1 cellular context compared by ENCODE assay signal in the genomic region with DNA sequence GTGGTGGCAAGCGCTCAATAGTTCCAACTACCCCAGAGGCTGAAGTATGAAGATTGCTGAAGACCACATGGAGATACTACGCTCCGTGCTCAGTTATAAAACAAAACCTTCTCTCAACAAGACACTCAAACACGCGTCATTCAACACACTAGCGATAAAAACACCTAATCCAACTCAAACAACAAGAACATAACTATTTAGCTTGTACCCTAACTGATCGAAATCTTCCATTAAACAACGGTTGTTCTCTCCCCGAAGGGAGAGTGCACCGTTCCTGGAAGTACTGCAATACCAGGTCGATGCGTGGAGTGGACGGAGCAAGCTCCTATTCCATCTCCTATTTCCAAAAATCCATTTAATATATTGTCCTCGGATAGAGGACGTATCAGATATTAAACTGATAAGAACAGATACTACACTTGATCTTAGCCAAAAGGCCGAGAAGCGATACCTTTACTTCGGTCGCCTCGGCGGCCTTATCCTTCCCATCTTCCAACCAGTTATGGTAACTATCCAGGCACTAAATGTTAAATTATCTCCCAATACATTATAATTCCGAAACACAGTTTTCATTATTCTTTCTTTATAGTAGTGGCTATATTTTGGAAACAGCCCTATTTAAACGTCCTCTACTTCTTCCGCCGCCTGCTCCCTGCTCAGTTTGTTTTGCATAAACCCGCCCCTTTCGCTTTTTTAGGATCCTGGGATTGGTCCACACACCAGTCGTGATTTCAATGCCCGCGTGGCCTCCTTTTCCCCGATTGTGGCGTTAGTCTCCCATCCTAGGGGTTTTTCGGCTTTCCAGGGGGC.
TF ChIP-seq lines count a peak whose summit lies in the region.

No MANE protein-coding gene starts in this region.

TF ChIP-seq in HepG2, 621 proteins besides CTCF, POLR2A, EP300 and RAD21 (continued from another document and continues in another):
- TF ChIP-seq, protein P1, sequence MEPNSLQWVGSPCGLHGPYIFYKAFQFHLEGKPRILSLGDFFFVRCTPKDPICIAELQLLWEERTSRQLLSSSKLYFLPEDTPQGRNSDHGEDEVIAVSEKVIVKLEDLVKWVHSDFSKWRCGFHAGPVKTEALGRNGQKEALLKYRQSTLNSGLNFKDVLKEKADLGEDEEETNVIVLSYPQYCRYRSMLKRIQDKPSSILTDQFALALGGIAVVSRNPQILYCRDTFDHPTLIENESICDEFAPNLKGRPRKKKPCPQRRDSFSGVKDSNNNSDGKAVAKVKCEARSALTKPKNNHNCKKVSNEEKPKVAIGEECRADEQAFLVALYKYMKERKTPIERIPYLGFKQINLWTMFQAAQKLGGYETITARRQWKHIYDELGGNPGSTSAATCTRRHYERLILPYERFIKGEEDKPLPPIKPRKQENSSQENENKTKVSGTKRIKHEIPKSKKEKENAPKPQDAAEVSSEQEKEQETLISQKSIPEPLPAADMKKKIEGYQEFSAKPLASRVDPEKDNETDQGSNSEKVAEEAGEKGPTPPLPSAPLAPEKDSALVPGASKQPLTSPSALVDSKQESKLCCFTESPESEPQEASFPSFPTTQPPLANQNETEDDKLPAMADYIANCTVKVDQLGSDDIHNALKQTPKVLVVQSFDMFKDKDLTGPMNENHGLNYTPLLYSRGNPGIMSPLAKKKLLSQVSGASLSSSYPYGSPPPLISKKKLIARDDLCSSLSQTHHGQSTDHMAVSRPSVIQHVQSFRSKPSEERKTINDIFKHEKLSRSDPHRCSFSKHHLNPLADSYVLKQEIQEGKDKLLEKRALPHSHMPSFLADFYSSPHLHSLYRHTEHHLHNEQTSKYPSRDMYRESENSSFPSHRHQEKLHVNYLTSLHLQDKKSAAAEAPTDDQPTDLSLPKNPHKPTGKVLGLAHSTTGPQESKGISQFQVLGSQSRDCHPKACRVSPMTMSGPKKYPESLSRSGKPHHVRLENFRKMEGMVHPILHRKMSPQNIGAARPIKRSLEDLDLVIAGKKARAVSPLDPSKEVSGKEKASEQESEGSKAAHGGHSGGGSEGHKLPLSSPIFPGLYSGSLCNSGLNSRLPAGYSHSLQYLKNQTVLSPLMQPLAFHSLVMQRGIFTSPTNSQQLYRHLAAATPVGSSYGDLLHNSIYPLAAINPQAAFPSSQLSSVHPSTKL (CRISPR knock-in tag; IDR thresholded peaks at IDR 0.05) = peak; percentile 87
- TF ChIP-seq, protein P2, sequence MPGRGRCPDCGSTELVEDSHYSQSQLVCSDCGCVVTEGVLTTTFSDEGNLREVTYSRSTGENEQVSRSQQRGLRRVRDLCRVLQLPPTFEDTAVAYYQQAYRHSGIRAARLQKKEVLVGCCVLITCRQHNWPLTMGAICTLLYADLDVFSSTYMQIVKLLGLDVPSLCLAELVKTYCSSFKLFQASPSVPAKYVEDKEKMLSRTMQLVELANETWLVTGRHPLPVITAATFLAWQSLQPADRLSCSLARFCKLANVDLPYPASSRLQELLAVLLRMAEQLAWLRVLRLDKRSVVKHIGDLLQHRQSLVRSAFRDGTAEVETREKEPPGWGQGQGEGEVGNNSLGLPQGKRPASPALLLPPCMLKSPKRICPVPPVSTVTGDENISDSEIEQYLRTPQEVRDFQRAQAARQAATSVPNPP (CRISPR knock-in tag; IDR thresholded peaks at IDR 0.05) = peak; percentile 86; the same call in 1 of the 2 replicates
- TF ChIP-seq YY1 (IDR thresholded peaks at IDR 0.05; ENCODE audit: insufficient read depth, insufficient replicate concordance, low read depth, low read length) = peak; percentile 35
- TF ChIP-seq, protein P3, sequence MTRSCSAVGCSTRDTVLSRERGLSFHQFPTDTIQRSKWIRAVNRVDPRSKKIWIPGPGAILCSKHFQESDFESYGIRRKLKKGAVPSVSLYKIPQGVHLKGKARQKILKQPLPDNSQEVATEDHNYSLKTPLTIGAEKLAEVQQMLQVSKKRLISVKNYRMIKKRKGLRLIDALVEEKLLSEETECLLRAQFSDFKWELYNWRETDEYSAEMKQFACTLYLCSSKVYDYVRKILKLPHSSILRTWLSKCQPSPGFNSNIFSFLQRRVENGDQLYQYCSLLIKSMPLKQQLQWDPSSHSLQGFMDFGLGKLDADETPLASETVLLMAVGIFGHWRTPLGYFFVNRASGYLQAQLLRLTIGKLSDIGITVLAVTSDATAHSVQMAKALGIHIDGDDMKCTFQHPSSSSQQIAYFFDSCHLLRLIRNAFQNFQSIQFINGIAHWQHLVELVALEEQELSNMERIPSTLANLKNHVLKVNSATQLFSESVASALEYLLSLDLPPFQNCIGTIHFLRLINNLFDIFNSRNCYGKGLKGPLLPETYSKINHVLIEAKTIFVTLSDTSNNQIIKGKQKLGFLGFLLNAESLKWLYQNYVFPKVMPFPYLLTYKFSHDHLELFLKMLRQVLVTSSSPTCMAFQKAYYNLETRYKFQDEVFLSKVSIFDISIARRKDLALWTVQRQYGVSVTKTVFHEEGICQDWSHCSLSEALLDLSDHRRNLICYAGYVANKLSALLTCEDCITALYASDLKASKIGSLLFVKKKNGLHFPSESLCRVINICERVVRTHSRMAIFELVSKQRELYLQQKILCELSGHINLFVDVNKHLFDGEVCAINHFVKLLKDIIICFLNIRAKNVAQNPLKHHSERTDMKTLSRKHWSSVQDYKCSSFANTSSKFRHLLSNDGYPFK (CRISPR knock-in tag; IDR thresholded peaks at IDR 0.05; ENCODE audit: borderline replicate concordance) = no peak
- TF ChIP-seq YEATS4 (CRISPR knock-in tag; IDR thresholded peaks at IDR 0.05; ENCODE audit: borderline replicate concordance) = peak; percentile 77
- TF ChIP-seq, protein P4, sequence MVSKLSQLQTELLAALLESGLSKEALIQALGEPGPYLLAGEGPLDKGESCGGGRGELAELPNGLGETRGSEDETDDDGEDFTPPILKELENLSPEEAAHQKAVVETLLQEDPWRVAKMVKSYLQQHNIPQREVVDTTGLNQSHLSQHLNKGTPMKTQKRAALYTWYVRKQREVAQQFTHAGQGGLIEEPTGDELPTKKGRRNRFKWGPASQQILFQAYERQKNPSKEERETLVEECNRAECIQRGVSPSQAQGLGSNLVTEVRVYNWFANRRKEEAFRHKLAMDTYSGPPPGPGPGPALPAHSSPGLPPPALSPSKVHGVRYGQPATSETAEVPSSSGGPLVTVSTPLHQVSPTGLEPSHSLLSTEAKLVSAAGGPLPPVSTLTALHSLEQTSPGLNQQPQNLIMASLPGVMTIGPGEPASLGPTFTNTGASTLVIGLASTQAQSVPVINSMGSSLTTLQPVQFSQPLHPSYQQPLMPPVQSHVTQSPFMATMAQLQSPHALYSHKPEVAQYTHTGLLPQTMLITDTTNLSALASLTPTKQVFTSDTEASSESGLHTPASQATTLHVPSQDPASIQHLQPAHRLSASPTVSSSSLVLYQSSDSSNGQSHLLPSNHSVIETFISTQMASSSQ (IDR thresholded peaks at IDR 0.05; ENCODE audit: low read depth) = peak; percentile 57; the same call in 1 of the 2 replicates
- TF ChIP-seq, protein P4 (CRISPR knock-in tag; IDR thresholded peaks at IDR 0.05; ENCODE audit: borderline replicate concordance) = peak; percentile 73; the same call in 1 of the 2 replicates
- peak; percentile 80; the same call in 1 of the 2 replicates for TF ChIP-seq MAZ (IDR thresholded peaks at IDR 0.05; ENCODE audit: borderline replicate concordance, low read depth, low read length)
- TF ChIP-seq MAZ (CRISPR knock-in tag; IDR thresholded peaks at IDR 0.05; ENCODE audit: low read depth) = 0 out of 2 replicates have a peak, but pooled peaks have one; percentile 32
- TF ChIP-seq, protein P5, sequence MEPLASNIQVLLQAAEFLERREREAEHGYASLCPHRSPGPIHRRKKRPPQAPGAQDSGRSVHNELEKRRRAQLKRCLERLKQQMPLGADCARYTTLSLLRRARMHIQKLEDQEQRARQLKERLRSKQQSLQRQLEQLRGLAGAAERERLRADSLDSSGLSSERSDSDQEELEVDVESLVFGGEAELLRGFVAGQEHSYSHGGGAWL (CRISPR knock-in tag; IDR thresholded peaks at IDR 0.05) = no peak
- no peak; the same call in 1 of the 2 replicates for TF ChIP-seq ZNF556 (CRISPR knock-in tag; IDR thresholded peaks at IDR 0.05; ENCODE audit: borderline replicate concordance)
- no peak for TF ChIP-seq CENPX (CRISPR knock-in tag; IDR thresholded peaks at IDR 0.05)
- TF ChIP-seq, protein P6, sequence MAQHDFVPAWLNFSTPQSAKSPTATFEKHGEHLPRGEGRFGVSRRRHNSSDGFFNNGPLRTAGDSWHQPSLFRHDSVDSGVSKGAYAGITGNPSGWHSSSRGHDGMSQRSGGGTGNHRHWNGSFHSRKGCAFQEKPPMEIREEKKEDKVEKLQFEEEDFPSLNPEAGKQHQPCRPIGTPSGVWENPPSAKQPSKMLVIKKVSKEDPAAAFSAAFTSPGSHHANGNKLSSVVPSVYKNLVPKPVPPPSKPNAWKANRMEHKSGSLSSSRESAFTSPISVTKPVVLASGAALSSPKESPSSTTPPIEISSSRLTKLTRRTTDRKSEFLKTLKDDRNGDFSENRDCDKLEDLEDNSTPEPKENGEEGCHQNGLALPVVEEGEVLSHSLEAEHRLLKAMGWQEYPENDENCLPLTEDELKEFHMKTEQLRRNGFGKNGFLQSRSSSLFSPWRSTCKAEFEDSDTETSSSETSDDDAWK (CRISPR knock-in tag; IDR thresholded peaks at IDR 0.05) = no peak
- TF ChIP-seq, protein P7, sequence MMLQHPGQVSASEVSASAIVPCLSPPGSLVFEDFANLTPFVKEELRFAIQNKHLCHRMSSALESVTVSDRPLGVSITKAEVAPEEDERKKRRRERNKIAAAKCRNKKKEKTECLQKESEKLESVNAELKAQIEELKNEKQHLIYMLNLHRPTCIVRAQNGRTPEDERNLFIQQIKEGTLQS (CRISPR knock-in tag; IDR thresholded peaks at IDR 0.05) = peak; percentile 85
- peak; percentile 72; the same call in 1 of the 2 replicates for TF ChIP-seq ZNF607 (CRISPR knock-in tag; IDR thresholded peaks at IDR 0.05; ENCODE audit: borderline replicate concordance)
- peak; percentile 92 for TF ChIP-seq GATAD2A (CRISPR knock-in tag; IDR thresholded peaks at IDR 0.05)
- 0 out of 2 replicates have a peak, but pooled peaks have one; percentile 58 for TF ChIP-seq CENPT (CRISPR knock-in tag; IDR thresholded peaks at IDR 0.05; ENCODE audit: low read depth)
- TF ChIP-seq, protein P8, sequence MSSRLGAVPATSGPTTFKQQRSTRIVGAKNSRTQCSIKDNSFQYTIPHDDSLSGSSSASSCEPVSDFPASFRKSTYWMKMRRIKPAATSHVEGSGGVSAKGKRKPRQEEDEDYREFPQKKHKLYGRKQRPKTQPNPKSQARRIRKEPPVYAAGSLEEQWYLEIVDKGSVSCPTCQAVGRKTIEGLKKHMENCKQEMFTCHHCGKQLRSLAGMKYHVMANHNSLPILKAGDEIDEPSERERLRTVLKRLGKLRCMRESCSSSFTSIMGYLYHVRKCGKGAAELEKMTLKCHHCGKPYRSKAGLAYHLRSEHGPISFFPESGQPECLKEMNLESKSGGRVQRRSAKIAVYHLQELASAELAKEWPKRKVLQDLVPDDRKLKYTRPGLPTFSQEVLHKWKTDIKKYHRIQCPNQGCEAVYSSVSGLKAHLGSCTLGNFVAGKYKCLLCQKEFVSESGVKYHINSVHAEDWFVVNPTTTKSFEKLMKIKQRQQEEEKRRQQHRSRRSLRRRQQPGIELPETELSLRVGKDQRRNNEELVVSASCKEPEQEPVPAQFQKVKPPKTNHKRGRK (CRISPR knock-in tag; IDR thresholded peaks at IDR 0.05) = no peak
- TF ChIP-seq, protein P9, sequence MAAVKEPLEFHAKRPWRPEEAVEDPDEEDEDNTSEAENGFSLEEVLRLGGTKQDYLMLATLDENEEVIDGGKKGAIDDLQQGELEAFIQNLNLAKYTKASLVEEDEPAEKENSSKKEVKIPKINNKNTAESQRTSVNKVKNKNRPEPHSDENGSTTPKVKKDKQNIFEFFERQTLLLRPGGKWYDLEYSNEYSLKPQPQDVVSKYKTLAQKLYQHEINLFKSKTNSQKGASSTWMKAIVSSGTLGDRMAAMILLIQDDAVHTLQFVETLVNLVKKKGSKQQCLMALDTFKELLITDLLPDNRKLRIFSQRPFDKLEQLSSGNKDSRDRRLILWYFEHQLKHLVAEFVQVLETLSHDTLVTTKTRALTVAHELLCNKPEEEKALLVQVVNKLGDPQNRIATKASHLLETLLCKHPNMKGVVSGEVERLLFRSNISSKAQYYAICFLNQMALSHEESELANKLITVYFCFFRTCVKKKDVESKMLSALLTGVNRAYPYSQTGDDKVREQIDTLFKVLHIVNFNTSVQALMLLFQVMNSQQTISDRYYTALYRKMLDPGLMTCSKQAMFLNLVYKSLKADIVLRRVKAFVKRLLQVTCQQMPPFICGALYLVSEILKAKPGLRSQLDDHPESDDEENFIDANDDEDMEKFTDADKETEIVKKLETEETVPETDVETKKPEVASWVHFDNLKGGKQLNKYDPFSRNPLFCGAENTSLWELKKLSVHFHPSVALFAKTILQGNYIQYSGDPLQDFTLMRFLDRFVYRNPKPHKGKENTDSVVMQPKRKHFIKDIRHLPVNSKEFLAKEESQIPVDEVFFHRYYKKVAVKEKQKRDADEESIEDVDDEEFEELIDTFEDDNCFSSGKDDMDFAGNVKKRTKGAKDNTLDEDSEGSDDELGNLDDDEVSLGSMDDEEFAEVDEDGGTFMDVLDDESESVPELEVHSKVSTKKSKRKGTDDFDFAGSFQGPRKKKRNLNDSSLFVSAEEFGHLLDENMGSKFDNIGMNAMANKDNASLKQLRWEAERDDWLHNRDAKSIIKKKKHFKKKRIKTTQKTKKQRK (IDR thresholded peaks at IDR 0.05; ENCODE audit: low read length) = no peak; the same call in 1 of the 2 replicates
- TF ChIP-seq BCL6 (CRISPR knock-in tag; IDR thresholded peaks at IDR 0.05) = peak; percentile 94
- peak; percentile 34 for TF ChIP-seq SKI (IDR thresholded peaks at IDR 0.05; ENCODE audit: partially characterized antibody)
- peak; percentile 91 for TF ChIP-seq CREM (IDR thresholded peaks at IDR 0.05)
- TF ChIP-seq CREM (CRISPR knock-in tag; IDR thresholded peaks at IDR 0.05) = no peak
- TF ChIP-seq, protein P10, sequence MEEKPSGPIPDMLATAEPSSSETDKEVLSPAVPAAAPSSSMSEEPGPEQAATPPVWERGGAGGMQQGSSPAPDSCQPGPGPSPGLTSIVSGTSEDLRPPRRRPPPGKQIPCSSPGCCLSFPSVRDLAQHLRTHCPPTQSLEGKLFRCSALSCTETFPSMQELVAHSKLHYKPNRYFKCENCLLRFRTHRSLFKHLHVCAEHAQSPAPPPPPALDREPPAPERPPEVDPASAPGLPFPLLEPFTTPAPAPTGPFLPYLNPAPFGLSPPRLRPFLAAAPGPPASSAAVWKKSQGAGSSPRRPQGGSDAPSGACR (CRISPR knock-in tag; IDR thresholded peaks at IDR 0.05) = peak; percentile 77; the same call in 1 of the 2 replicates
